Comparison of ENCODE assay signal across 1 cellular context in the genomic region with DNA sequence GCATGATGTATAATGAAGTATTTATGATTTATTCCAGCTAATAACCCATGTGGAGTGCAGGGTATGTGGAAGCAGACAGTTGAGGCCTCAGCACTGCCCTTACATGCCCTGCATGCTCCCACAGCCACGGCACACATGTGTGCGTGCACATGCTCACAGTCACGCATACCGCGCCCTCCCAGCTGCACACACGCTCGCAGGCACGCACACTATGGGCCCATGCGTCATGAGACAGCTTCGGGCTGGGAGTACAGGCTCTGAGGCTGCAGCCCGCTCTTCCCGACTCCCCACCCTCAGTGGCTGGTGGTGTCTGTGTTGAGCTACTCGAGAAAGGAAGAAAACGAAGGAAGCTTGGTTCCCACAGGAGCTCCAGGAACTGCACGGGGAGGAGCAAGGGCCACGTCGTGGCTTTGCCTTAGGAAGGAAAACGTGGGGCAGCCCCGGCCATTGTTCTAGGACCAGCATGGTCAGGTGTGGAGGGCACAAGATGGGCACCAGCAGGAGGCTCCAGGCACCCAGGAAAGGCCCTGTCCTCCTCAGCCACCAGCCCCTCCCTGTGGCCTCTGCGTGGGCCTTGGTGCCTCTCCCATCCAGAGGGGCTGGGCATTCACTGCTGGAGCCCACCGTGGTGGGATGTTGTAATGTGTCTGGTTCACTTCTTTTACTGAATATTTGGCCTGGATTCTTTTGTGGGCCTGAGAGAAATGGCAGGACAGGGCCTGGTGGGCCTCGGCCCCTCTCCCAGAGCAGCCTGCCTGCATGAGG.
A peak's percentile ranks its signal among the peaks of the same experiment; 100 is the strongest.
TF ChIP-seq lines count a peak whose summit lies in the region.

No MANE protein-coding gene starts in this region.

TF ChIP-seq in GM12878, 131 proteins besides CTCF, POLR2A, EP300 and RAD21:
- TF ChIP-seq, protein P1, sequence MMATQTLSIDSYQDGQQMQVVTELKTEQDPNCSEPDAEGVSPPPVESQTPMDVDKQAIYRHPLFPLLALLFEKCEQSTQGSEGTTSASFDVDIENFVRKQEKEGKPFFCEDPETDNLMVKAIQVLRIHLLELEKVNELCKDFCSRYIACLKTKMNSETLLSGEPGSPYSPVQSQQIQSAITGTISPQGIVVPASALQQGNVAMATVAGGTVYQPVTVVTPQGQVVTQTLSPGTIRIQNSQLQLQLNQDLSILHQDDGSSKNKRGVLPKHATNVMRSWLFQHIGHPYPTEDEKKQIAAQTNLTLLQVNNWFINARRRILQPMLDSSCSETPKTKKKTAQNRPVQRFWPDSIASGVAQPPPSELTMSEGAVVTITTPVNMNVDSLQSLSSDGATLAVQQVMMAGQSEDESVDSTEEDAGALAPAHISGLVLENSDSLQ (IDR thresholded peaks at IDR 0.05), result no peak
- TF ChIP-seq, protein P2, sequence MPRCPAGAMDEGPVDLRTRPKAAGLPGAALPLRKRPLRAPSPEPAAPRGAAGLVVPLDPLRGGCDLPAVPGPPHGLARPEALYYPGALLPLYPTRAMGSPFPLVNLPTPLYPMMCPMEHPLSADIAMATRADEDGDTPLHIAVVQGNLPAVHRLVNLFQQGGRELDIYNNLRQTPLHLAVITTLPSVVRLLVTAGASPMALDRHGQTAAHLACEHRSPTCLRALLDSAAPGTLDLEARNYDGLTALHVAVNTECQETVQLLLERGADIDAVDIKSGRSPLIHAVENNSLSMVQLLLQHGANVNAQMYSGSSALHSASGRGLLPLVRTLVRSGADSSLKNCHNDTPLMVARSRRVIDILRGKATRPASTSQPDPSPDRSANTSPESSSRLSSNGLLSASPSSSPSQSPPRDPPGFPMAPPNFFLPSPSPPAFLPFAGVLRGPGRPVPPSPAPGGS (IDR thresholded peaks at IDR 0.05; ENCODE audit: borderline replicate concordance, insufficient read depth, low read depth, low read length, poor library complexity, severe bottlenecking), result peak; percentile 65
- 0 out of 2 replicates have a peak, but pooled peaks have one; percentile 54 for TF ChIP-seq TCF3 (IDR thresholded peaks at IDR 0.05; ENCODE audit: borderline replicate concordance, insufficient read depth, low read depth, low read length)
- TF ChIP-seq, protein P3, sequence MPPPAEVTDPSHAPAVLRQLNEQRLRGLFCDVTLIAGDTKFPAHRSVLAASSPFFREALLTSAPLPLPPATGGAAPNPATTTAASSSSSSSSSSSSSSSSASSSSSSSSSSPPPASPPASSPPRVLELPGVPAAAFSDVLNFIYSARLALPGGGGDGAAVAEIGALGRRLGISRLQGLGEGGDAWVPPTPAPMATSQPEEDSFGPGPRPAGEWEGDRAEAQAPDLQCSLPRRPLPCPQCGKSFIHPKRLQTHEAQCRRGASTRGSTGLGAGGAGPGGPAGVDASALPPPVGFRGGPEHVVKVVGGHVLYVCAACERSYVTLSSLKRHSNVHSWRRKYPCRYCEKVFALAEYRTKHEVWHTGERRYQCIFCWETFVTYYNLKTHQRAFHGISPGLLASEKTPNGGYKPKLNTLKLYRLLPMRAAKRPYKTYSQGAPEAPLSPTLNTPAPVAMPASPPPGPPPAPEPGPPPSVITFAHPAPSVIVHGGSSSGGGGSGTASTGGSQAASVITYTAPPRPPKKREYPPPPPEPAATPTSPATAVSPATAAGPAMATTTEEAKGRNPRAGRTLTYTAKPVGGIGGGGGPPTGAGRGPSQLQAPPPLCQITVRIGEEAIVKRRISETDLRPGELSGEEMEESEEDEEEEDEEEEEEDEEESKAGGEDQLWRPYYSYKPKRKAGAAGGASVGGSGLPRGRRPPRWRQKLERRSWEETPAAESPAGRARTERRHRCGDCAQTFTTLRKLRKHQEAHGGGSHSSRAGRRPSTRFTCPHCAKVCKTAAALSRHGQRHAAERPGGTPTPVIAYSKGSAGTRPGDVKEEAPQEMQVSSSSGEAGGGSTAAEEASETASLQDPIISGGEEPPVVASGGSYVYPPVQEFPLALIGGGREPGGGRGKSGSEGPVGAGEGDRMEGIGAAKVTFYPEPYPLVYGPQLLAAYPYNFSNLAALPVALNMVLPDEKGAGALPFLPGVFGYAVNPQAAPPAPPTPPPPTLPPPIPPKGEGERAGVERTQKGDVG (CRISPR knock-in tag; IDR thresholded peaks at IDR 0.05), result no peak
